Comparison of ENCODE assay signal across 8 cellular contexts in genomic region chr15:51971353-51972133, GRCh38. TPM values are rescaled to one million over a fixed set of nuclear protein-coding genes. Genes with fewer than 3 reads are reported as not detected.
DNase-seq lines count a peak whose midpoint lies in the region; TF ChIP-seq lines count a peak whose summit lies in the region.

LEO1 (minus strand) TSS chr15:51971778; CDS start chr15:51971745, 33 bp downstream.

- WGBS in neuronal stem cell (ENCODE audit: extremely low coverage in 2 of 2, insufficient read length in 2 of 2, insufficient replicate concordance in 1 of 2), 2 donors, result no CpG with 5 or more reads among the region's 59 CpGs

- H3F3A ChIP-seq in MM.1S (ENCODE audit: insufficient read depth, low read length), result peaks cover 4% of the 10 kb centered on the region; the same call in 1 of the 2 replicates

- H2AFZ ChIP-seq in MM.1S (ENCODE audit: low read length), result peak within 1 kb of the TSS; percentile 89
- peak within 1 kb of the TSS; percentile 92 for H2AFZ ChIP-seq in neuronal stem cell (ENCODE audit: low read length)

- TF ChIP-seq CTCF in MM.1S (IDR thresholded peaks at IDR 0.05; ENCODE audit: low read length) (peak; percentile 46), subcutaneous adipose tissue (IDR thresholded peaks at IDR 0.05; ENCODE audit: low read depth) (no peak)

- peak within 1 kb of the TSS; percentile 72 for H3K14ac ChIP-seq in neuronal stem cell (ENCODE audit: low read length)

- H4K8ac ChIP-seq in neuronal stem cell (ENCODE audit: low read depth, low read length), result peak within 1 kb of the TSS; percentile 83

- H2BK5ac ChIP-seq in neuronal stem cell (ENCODE audit: low read length), result peak within 1 kb of the TSS; percentile 59

- H3K4me3 ChIP-seq in MM.1S (ENCODE audit: low read length) (peak within 1 kb of the TSS; percentile 98), neuronal stem cell (ENCODE audit: low read length in 2 of 2) (peak within 1 kb of the TSS; percentile 70 to 95)

- H3K4me1 ChIP-seq in MM.1S (ENCODE audit: low read length) (no peaks in the 10 kb centered on the region), neuronal stem cell (ENCODE audit: control insufficient read depth in 2 of 2, insufficient read depth in 1 of 2, low read depth in 1 of 2, low read length in 2 of 2) (no peaks in the 10 kb centered on the region)

- H3K23ac ChIP-seq in neuronal stem cell (ENCODE audit: low read depth, low read length, poor library complexity), result peak within 1 kb of the TSS; percentile 94

- H2BK15ac ChIP-seq in neuronal stem cell (ENCODE audit: low read length), result peak within 1 kb of the TSS; percentile 11

- H3K9me2 ChIP-seq in MM.1S (replicated peaks; ENCODE audit: insufficient read depth, low read length), result no peaks in the 10 kb centered on the region

- H3K4ac ChIP-seq in neuronal stem cell (ENCODE audit: low read length), result no peak within 1 kb of the TSS

- H3K36me3 ChIP-seq in MM.1S (replicated peaks; ENCODE audit: insufficient read depth, low read length) (no peaks in the 10 kb centered on the region), neuronal stem cell (replicated peaks in 1 of 2; ENCODE audit: control insufficient read depth in 2 of 2, insufficient read depth in 2 of 2, low read length in 2 of 2) (peaks cover 0 to 16% of the 10 kb centered on the region in 2 donors)

- H2BK12ac ChIP-seq in neuronal stem cell (ENCODE audit: low read length), result no peak within 1 kb of the TSS

- H3K79me1 ChIP-seq in neuronal stem cell (ENCODE audit: low read depth, low read length), result peaks cover 3% of the 10 kb centered on the region

- H2AK5ac ChIP-seq in neuronal stem cell (ENCODE audit: low read depth, low read length), result no peak within 1 kb of the TSS

- peak within 1 kb of the TSS; percentile 96 for H3K18ac ChIP-seq in neuronal stem cell (ENCODE audit: low read length)

- DNase-seq in GF-D8 (lab: John Stamatoyannopoulos, UW), result peak; percentile 58
- peak; percentile 99 for DNase-seq in HCEC 1CT
- DNase-seq in MM.1S, result peak; percentile 98
- peak; percentile 80 for DNase-seq in SIG-M5 (lab: John Stamatoyannopoulos, UW)
- DNase-seq in activated gamma-delta T cell treated with Interleukin-2 at 50 U/mL for 16 hours, result peak; percentile 84
- DNase-seq in foreskin melanocyte, result peak; percentile 96
- DNase-seq in neuronal stem cell (ENCODE audit: low spot score), result peak; percentile 96

- H3K9me3 ChIP-seq in MM.1S (replicated peaks; ENCODE audit: insufficient read depth, low read length) (no peaks in the 10 kb centered on the region), neuronal stem cell (replicated peaks in 1 of 2; ENCODE audit: control insufficient read depth in 2 of 2, insufficient read depth in 1 of 2, low read depth in 1 of 2, low read length in 2 of 2) (peaks cover 0 to 10% of the 10 kb centered on the region in 2 donors)

- H4K20me1 ChIP-seq in MM.1S (ENCODE audit: insufficient read depth, low read length), result no peaks in the 10 kb centered on the region

- peak within 1 kb of the TSS; percentile 56; the same call in 1 of the 2 replicates for H3K27ac ChIP-seq in MM.1S (ENCODE audit: low read length)
- H3K27ac ChIP-seq in neuronal stem cell (replicated peaks; ENCODE audit: low read length), result peak within 1 kb of the TSS; percentile 80

- H4K91ac ChIP-seq in neuronal stem cell (ENCODE audit: low read depth, low read length, poor library complexity), result no peak within 1 kb of the TSS

- H3K4me2 ChIP-seq in MM.1S (ENCODE audit: low read depth, low read length) (peak within 1 kb of the TSS; percentile 83), neuronal stem cell (ENCODE audit: insufficient read depth, low read length, poor library complexity, severe bottlenecking) (peak within 1 kb of the TSS; percentile 55)

- H3K79me2 ChIP-seq in MM.1S (ENCODE audit: low read length), result peaks cover 50% of the 10 kb centered on the region

- no peak within 1 kb of the TSS for H2BK120ac ChIP-seq in neuronal stem cell (ENCODE audit: low read depth, low read length)

- H3K9ac ChIP-seq in MM.1S (ENCODE audit: low read length), result peak within 1 kb of the TSS; percentile 74
- H3K9ac ChIP-seq in neuronal stem cell (ENCODE audit: low read depth, low read length, poor library complexity), result peak within 1 kb of the TSS; percentile 98

- H3K27me3 ChIP-seq in MM.1S (replicated peaks; ENCODE audit: insufficient read depth, low read length) (no peaks in the 10 kb centered on the region), neuronal stem cell (ENCODE audit: control insufficient read depth in 3 of 3, insufficient read depth in 3 of 3, low read depth in 1 of 3, low read length in 3 of 3) (no peaks in the 10 kb centered on the region)

RNA-seq across cellular contexts. Expression of gene LEO1, which starts in this region (rescaled TPM):
- polyA plus RNA-seq in neuronal stem cell (2013, experiment 1 of 2), result 23.2 TPM
- polyA plus RNA-seq in neuronal stem cell (2013, experiment 2 of 2), result 22.6 TPM
- total RNA-seq in subcutaneous adipose tissue, result 10 to 100 TPM in 3 of 4 donors, 1 to 10 TPM in 1; 9.5 to 13.2 (median 10.9) TPM

Comparison
In these comparisons a context has a peak if more than half of its experiments do, and no peak if none do; other contexts are left out.
1. Peak in every context shown above with its lines: DNase-seq, H3K4me3 ChIP-seq and H3K27ac ChIP-seq.